In genomic region chr1:57362480-57362879, GRCh38 we compare ENCODE assay signal across 21 cellular contexts.
"Had no signal": no experiment of that assay in that cellular context is flagged by ENCODE, and none has a peak within 500 bp of the region (broad histone marks: within the 10 kb centered on the region; RNA-seq: fewer than 3 reads in every experiment).

No MANE protein-coding gene starts in this region.

- H3K27ac ChIP-seq: hepatocyte, left lung, lower lobe of right lung, ovary, psoas muscle, right lobe of liver, suprapubic skin, transverse colon, upper lobe of right lung, uterus had no signal

- DNase-seq: cortex of kidney; effector memory CD8-positive, alpha-beta T cell; kidney; left lung; lower lobe of right lung; naive thymus-derived CD8-positive, alpha-beta T cell; nephron progenitor cell; occipital lobe; ovary; posterior cingulate gyrus; psoas muscle; right lobe of liver; small intestine; stimulated activated CD4-positive, alpha-beta T cell treated with anti-CD3 and anti-CD28 coated beads, Interleukin-15, amount 100 ng/mL, for 24 hours; stimulated activated CD4-positive, alpha-beta T cell treated with anti-CD3 and anti-CD28 coated beads, Interleukin-2, amount 100 ng/mL, for 48 hours; stimulated activated naive B cell treated with anti-CD40 and anti-IgM and Interleukin-4, amounts not matched to agents 10 μg/mL and 1 μg/mL and 100 μg/mL, for 72 hours; transverse colon; upper lobe of right lung; uterus had no signal

- H3K4me3 ChIP-seq: hepatocyte, left lung, lower lobe of right lung, ovary, psoas muscle, right lobe of liver, suprapubic skin, transverse colon, upper lobe of right lung, uterus had no signal

- H3K9me3 ChIP-seq: lower lobe of right lung, ovary, right lobe of liver, transverse colon had no signal

- H3K27me3 ChIP-seq: hepatocyte, left lung, ovary, right lobe of liver, suprapubic skin, transverse colon, upper lobe of right lung, uterus had no signal

- ATAC-seq: effector memory CD8-positive, alpha-beta T cell; left lung; lower lobe of right lung; naive thymus-derived CD8-positive, alpha-beta T cell; psoas muscle; right lobe of liver; stimulated activated naive B cell treated with anti-CD40 and anti-IgM and Interleukin-4, amounts not matched to agents 10 μg/mL and 1 μg/mL and 100 μg/mL, for 72 hours; upper lobe of right lung had no signal

- H3K36me3 ChIP-seq: left lung, lower lobe of right lung, ovary, right lobe of liver, suprapubic skin, transverse colon, upper lobe of right lung, uterus had no signal

- H3K4me1 ChIP-seq: left lung, lower lobe of right lung, psoas muscle, right lobe of liver, suprapubic skin, transverse colon, upper lobe of right lung, uterus had no signal
